ENCODE assay signal across 25 cellular contexts in genomic region chr7:151664268-151664667, GRCh38.
"Had no signal": no experiment of that assay in that cellular context is flagged by ENCODE, and none has a peak within 500 bp of the region (broad histone marks: within the 10 kb centered on the region; RNA-seq: fewer than 3 reads in every experiment).

No MANE protein-coding gene starts in this region.

- H3K4me1 Mint-ChIP-seq: activated CD8-positive, alpha-beta memory T cell treated with anti-CD3 and anti-CD28 coated beads, Interleukin-2, amount 10 ng/mL, durations not matched to agents 7 days and 5 days had no signal

- H3K4me3 ChIP-seq: left lung, mucosa of descending colon, ovary, sigmoid colon, upper lobe of left lung, vagina had no signal

- ATAC-seq: activated CD8-positive, alpha-beta memory T cell treated with anti-CD3 and anti-CD28 coated beads, Interleukin-2, amount 10 ng/mL, durations not matched to agents 7 days and 5 days; activated CD8-positive, alpha-beta T cell treated with anti-CD3 and anti-CD28 coated beads for 36 hours; activated naive CD4-positive, alpha-beta T cell treated with anti-CD3 and anti-CD28 coated beads, Interleukin-2, amount 50 U/mL, for 72 hours; activated T-cell treated with anti-CD3 and anti-CD28 coated beads, Interleukin-2, amount 50 U/mL, for 72 hours; left lung; mucosa of descending colon; stimulated activated effector memory CD8-positive, alpha-beta T cell treated with anti-CD3 and anti-CD28 coated beads, Interleukin-12 subunit alpha, Interleukin-12 subunit beta, amount 100 ng/mL, for 72 hours had no signal

- H3K27me3 ChIP-seq: left lung, neutrophil, ovary, sigmoid colon, upper lobe of left lung, vagina had no signal

- DNase-seq: activated CD4-positive, alpha-beta T cell treated with anti-CD3 and anti-CD28 coated beads for 1 hour; activated CD4-positive, alpha-beta T cell treated with anti-CD3 and anti-CD28 coated beads, Interleukin-2, amount 50 U/mL, for 1 hour; activated CD8-positive, alpha-beta memory T cell treated with anti-CD3 and anti-CD28 coated beads, Interleukin-2, amount 10 ng/mL, durations not matched to agents 7 days and 5 days; activated CD8-positive, alpha-beta T cell treated with anti-CD3 and anti-CD28 coated beads for 36 hours; activated naive CD4-positive, alpha-beta T cell; activated T-cell treated with anti-CD3 and anti-CD28 coated beads for 4 hours; activated T-cell treated with anti-CD3 and anti-CD28 coated beads, Interleukin-2, amount 50 U/mL, for 72 hours; anterior cingulate cortex; head of caudate nucleus; left lung; mucosa of descending colon; nephron progenitor cell; ovary; sigmoid colon; small intestine; stimulated activated CD4-positive, alpha-beta T cell treated with anti-CD3 and anti-CD28 coated beads, Interleukin-4, amount 100 ng/mL, for 24 hours; SW 1271; T-helper 2 cell; upper lobe of left lung had no signal

- H3K27ac Mint-ChIP-seq: activated CD8-positive, alpha-beta memory T cell treated with anti-CD3 and anti-CD28 coated beads, Interleukin-2, amount 10 ng/mL, durations not matched to agents 7 days and 5 days; activated CD8-positive, alpha-beta T cell treated with anti-CD3 and anti-CD28 coated beads for 36 hours; activated naive CD4-positive, alpha-beta T cell treated with anti-CD3 and anti-CD28 coated beads, Interleukin-2, amount 50 U/mL, for 72 hours; activated T-cell treated with anti-CD3 and anti-CD28 coated beads, Interleukin-2, amount 50 U/mL, for 72 hours; nephron progenitor cell; progenitor cell of endocrine pancreas; stimulated activated effector memory CD8-positive, alpha-beta T cell treated with anti-CD3 and anti-CD28 coated beads, Interleukin-12 subunit alpha, Interleukin-12 subunit beta, amount 100 ng/mL, for 72 hours; stimulated activated naive CD8-positive, alpha-beta T cell treated with anti-CD3 and anti-CD28 coated beads, Interleukin-15, Interleukin-2, amounts not matched to agents 100 ng/mL and 50 ng/mL, for 24 hours had no signal

- H3K27ac ChIP-seq: left lung, neutrophil had no signal

- H3K4me3 Mint-ChIP-seq: activated CD8-positive, alpha-beta memory T cell treated with anti-CD3 and anti-CD28 coated beads, Interleukin-2, amount 10 ng/mL, durations not matched to agents 7 days and 5 days; activated CD8-positive, alpha-beta T cell treated with anti-CD3 and anti-CD28 coated beads for 36 hours; activated T-cell treated with anti-CD3 and anti-CD28 coated beads, Interleukin-2, amount 50 U/mL, for 72 hours; nephron progenitor cell; stimulated activated effector memory CD8-positive, alpha-beta T cell treated with anti-CD3 and anti-CD28 coated beads, Interleukin-12 subunit alpha, Interleukin-12 subunit beta, amount 100 ng/mL, for 72 hours; stimulated activated naive CD8-positive, alpha-beta T cell treated with anti-CD3 and anti-CD28 coated beads, Interleukin-15, Interleukin-2, amounts not matched to agents 100 ng/mL and 50 ng/mL, for 24 hours had no signal

- H3K27me3 Mint-ChIP-seq: activated CD8-positive, alpha-beta memory T cell treated with anti-CD3 and anti-CD28 coated beads, Interleukin-2, amount 10 ng/mL, durations not matched to agents 7 days and 5 days; activated CD8-positive, alpha-beta T cell treated with anti-CD3 and anti-CD28 coated beads for 36 hours; stimulated activated naive CD8-positive, alpha-beta T cell treated with anti-CD3 and anti-CD28 coated beads, Interleukin-15, Interleukin-2, amounts not matched to agents 100 ng/mL and 50 ng/mL, for 24 hours had no signal

- H3K4me1 ChIP-seq: left lung, vagina had no signal

- H3K36me3 ChIP-seq: neutrophil, ovary, sigmoid colon, upper lobe of left lung, vagina had no signal

- H3K9me3 ChIP-seq: mucosa of descending colon, neutrophil, ovary, upper lobe of left lung, vagina had no signal

- H3K36me3 Mint-ChIP-seq: stimulated activated effector memory CD8-positive, alpha-beta T cell treated with anti-CD3 and anti-CD28 coated beads, Interleukin-12 subunit alpha, Interleukin-12 subunit beta, amount 100 ng/mL, for 72 hours had no signal
